ENCODE assay signal across 29 cellular contexts in genomic region chr5:159817262-159818029, GRCh38.
DNase-seq lines count a peak whose midpoint lies in the region; ATAC-seq and TF ChIP-seq lines count a peak whose summit lies in the region.
"Had no signal": no experiment of that assay in that cellular context is flagged by ENCODE, and none has a peak within 500 bp of the region (broad histone marks: within the 10 kb centered on the region; RNA-seq: fewer than 3 reads in every experiment).

No MANE protein-coding gene starts in this region.

- no peak overlapping the region for H2AFZ ChIP-seq in mammary epithelial cell (ENCODE audit: low read depth, low read length)
- H2AFZ ChIP-seq: neural progenitor cell had no signal

- no peaks in the 10 kb centered on the region for H3K79me2 ChIP-seq in mammary epithelial cell (ENCODE audit: insufficient read depth, low read length)

- H3K9me3 ChIP-seq in breast epithelium (no peaks in the 10 kb centered on the region), mammary epithelial cell (replicated peaks; ENCODE audit: insufficient read depth, low read length) (no peaks in the 10 kb centered on the region)
- H3K9me3 ChIP-seq: ascending aorta, testis, uterus had no signal

- H3K9me3 Mint-ChIP-seq in MCF 10A (ENCODE audit: unreplicated experiment): no peaks in the 10 kb centered on the region
- no peaks in the 10 kb centered on the region for H3K9me3 Mint-ChIP-seq in activated CD8-positive, alpha-beta T cell treated with anti-CD3 and anti-CD28 coated beads, Interleukin-2, amount 10 ng/mL, durations not matched to agents 7 days and 5 days (ENCODE audit: insufficient read depth)
- peaks cover under 1% of the 10 kb centered on the region for H3K9me3 Mint-ChIP-seq in stimulated activated effector memory CD8-positive, alpha-beta T cell treated with anti-CD3 and anti-CD28 coated beads, Interleukin-12 subunit alpha, Interleukin-12 subunit beta, amount 100 ng/mL, for 72 hours
- H3K9me3 Mint-ChIP-seq: GM23338, neural progenitor cell had no signal

- H4K20me1 ChIP-seq in mammary epithelial cell (ENCODE audit: insufficient read depth, low read length): no peaks in the 10 kb centered on the region

- POLR2A ChIA-PET in MCF 10A (lab: Yijun Ruan, JAX): interaction anchor here (0.6 to 1.4 kb wide), 6 partner anchors 9 to 236 kb away, joined by 3 to 9 read pairs (median 4); no protein-coding TSS in a partner anchor
- POLR2A ChIA-PET in activated CD8-positive, alpha-beta T cell treated with anti-CD3 and anti-CD28 coated beads, Interleukin-2, amount 10 ng/mL, durations not matched to agents 7 days and 5 days (lab: Charles Lee): no interaction called here

- no peaks in the 10 kb centered on the region for H3K27me3 ChIP-seq in breast epithelium
- H3K27me3 ChIP-seq in mammary epithelial cell (ENCODE audit: insufficient read depth, low read length): no peaks in the 10 kb centered on the region
- H3K27me3 ChIP-seq: ascending aorta, neural progenitor cell, testis, uterus had no signal

- no peaks in the 10 kb centered on the region for H3K27me3 Mint-ChIP-seq in MCF 10A (ENCODE audit: insufficient read depth, unreplicated experiment)
- no peaks in the 10 kb centered on the region for H3K27me3 Mint-ChIP-seq in activated CD8-positive, alpha-beta T cell treated with anti-CD3 and anti-CD28 coated beads, Interleukin-2, amount 10 ng/mL, durations not matched to agents 7 days and 5 days (ENCODE audit: low read depth)
- H3K27me3 Mint-ChIP-seq: activated naive CD8-positive, alpha-beta T cell treated with anti-CD3 and anti-CD28 coated beads for 36 hours; memory B cell had no signal

- ATAC-seq in activated CD8-positive, alpha-beta T cell treated with anti-CD3 and anti-CD28 coated beads, Interleukin-2, amount 10 ng/mL, durations not matched to agents 7 days and 5 days: no peak
- no peak for ATAC-seq in GM18909 (IDR thresholded peaks at IDR 0.05; ENCODE audit: poor library complexity, unreplicated experiment)
- ATAC-seq in stimulated activated effector memory CD8-positive, alpha-beta T cell treated with anti-CD3 and anti-CD28 coated beads, Interleukin-12 subunit alpha, Interleukin-12 subunit beta, amount 100 ng/mL, for 72 hours: no peak
- ATAC-seq: GM12878, GM23338, left cardiac atrium had no signal

- no peak overlapping the region for H3K4me3 ChIP-seq in breast epithelium
- H3K4me3 ChIP-seq in mammary epithelial cell (replicated peaks in 1 of 3; ENCODE audit: insufficient read depth in 1 of 3, low read depth in 2 of 3, low read length in 3 of 3): no peak overlapping the region
- H3K4me3 ChIP-seq: ascending aorta, GM12878, GM23338, neural progenitor cell, testis, uterus had no signal

- WGBS in mammary epithelial cell (ENCODE audit: low coverage, missing lambda C conversion rate): 35% methylated on average over 5 of the region's 5 CpGs

- DNase-seq in MCF 10A (ENCODE audit: unreplicated experiment) (peak; percentile 47), breast epithelium (ENCODE audit: low spot score in 2 of 2) (no peak), mammary epithelial cell (peak; percentile 76), kidney glomerular epithelial cell (lab: John Stamatoyannopoulos, UW) (peak; percentile 21), iPS-NIHi7 (ENCODE audit: extremely low spot score) (no peak)
- no peak for DNase-seq in activated CD8-positive, alpha-beta T cell treated with anti-CD3 and anti-CD28 coated beads, Interleukin-2, amount 10 ng/mL, durations not matched to agents 7 days and 5 days
- DNase-seq in stimulated activated effector memory CD8-positive, alpha-beta T cell treated with anti-CD3 and anti-CD28 coated beads, Interleukin-12 subunit alpha, Interleukin-12 subunit beta, amount 100 ng/mL, for 72 hours (ENCODE audit: low spot score in 2 of 2): no peak
- DNase-seq: 8988T; activated effector memory CD4-positive, alpha-beta T cell treated with Interleukin-2 at 50 U/mL for 16 hours; activated naive CD8-positive, alpha-beta T cell treated with anti-CD3 and anti-CD28 coated beads for 36 hours; activated T-cell treated with anti-CD3 and anti-CD28 coated beads for 4 hours; CD4-positive, alpha-beta memory T cell; cerebellar nuclear complex; EL; glutamatergic neuron; Karpas-422; left cardiac atrium; NCI-H1694 treated with DMSO at 0.1 percent for 48 hours; NCI-H69; stimulated activated naive CD4-positive, alpha-beta T cell treated with Interleukin-2 at 50 U/mL for 16 hours; testis; uterus had no signal

- intact Hi-C loops in MCF 10A (cut with micrococcal nuclease) (no loop called here), breast epithelium (cut with DNase I; ENCODE audit: low total_unique reads) (no loop called here), mammary epithelial cell (cut with micrococcal nuclease) (loop anchor here (10.0 kb wide), 1 partner anchor 303 kb away; no protein-coding TSS in a partner anchor)

- dilution Hi-C loops in mammary epithelial cell (cut with HindIII; ENCODE audit: low sequenced_read_pairs): no loop called here

- peaks cover 40% of the 10 kb centered on the region for H3K4me1 Mint-ChIP-seq in MCF 10A (ENCODE audit: insufficient read depth, unreplicated experiment)
- H3K4me1 Mint-ChIP-seq in activated CD8-positive, alpha-beta T cell treated with anti-CD3 and anti-CD28 coated beads, Interleukin-2, amount 10 ng/mL, durations not matched to agents 7 days and 5 days (ENCODE audit: low read depth): no peaks in the 10 kb centered on the region
- H3K4me1 Mint-ChIP-seq in stimulated activated effector memory CD8-positive, alpha-beta T cell treated with anti-CD3 and anti-CD28 coated beads, Interleukin-12 subunit alpha, Interleukin-12 subunit beta, amount 100 ng/mL, for 72 hours: no peaks in the 10 kb centered on the region

- H3K36me3 Mint-ChIP-seq in MCF 10A (ENCODE audit: insufficient read depth, unreplicated experiment): no peaks in the 10 kb centered on the region
- H3K36me3 Mint-ChIP-seq in activated CD8-positive, alpha-beta T cell treated with anti-CD3 and anti-CD28 coated beads, Interleukin-2, amount 10 ng/mL, durations not matched to agents 7 days and 5 days (ENCODE audit: low read depth): no peaks in the 10 kb centered on the region
- no peaks in the 10 kb centered on the region for H3K36me3 Mint-ChIP-seq in stimulated activated effector memory CD8-positive, alpha-beta T cell treated with anti-CD3 and anti-CD28 coated beads, Interleukin-12 subunit alpha, Interleukin-12 subunit beta, amount 100 ng/mL, for 72 hours
- H3K36me3 Mint-ChIP-seq: activated naive CD8-positive, alpha-beta T cell treated with anti-CD3 and anti-CD28 coated beads for 36 hours; neural progenitor cell had no signal

- TF ChIP-seq POLR2A in breast epithelium (IDR thresholded peaks at IDR 0.05): no peak

- peak overlapping the region; percentile 68 for H3K27ac Mint-ChIP-seq in MCF 10A (ENCODE audit: low read depth, unreplicated experiment)
- no peak overlapping the region for H3K27ac Mint-ChIP-seq in activated CD8-positive, alpha-beta T cell treated with anti-CD3 and anti-CD28 coated beads, Interleukin-2, amount 10 ng/mL, durations not matched to agents 7 days and 5 days
- H3K27ac Mint-ChIP-seq in stimulated activated effector memory CD8-positive, alpha-beta T cell treated with anti-CD3 and anti-CD28 coated beads, Interleukin-12 subunit alpha, Interleukin-12 subunit beta, amount 100 ng/mL, for 72 hours: no peak overlapping the region
- H3K27ac Mint-ChIP-seq: activated naive CD8-positive, alpha-beta T cell treated with anti-CD3 and anti-CD28 coated beads for 36 hours; CD4-positive, alpha-beta memory T cell; GM23338; memory B cell; neural progenitor cell had no signal

- in situ Hi-C loops in mammary epithelial cell (cut with MboI; ENCODE audit: low sequenced_read_pairs in 2 of 2): no loop called here

- CTCF ChIA-PET in MCF 10A (lab: Yijun Ruan, JAX): interaction anchor here (0.5 to 2.4 kb wide), 9 partner anchors 37 to 573 kb away, joined by 3 to 6 read pairs (median 3); no protein-coding TSS in a partner anchor
- CTCF ChIA-PET in mammary epithelial cell (lab: Charles Lee; ENCODE audit: low non-redundant PET): interaction anchor here (0.7 kb wide), 1 partner anchor 32 kb away, joined by 3 read pairs; no protein-coding TSS in a partner anchor
- CTCF ChIA-PET in activated CD8-positive, alpha-beta T cell treated with anti-CD3 and anti-CD28 coated beads, Interleukin-2, amount 10 ng/mL, durations not matched to agents 7 days and 5 days (lab: Charles Lee): no interaction called here

- TF ChIP-seq CTCF in MCF 10A (IDR thresholded peaks at IDR 0.05; ENCODE audit: unreplicated experiment) (no peak), breast epithelium (IDR thresholded peaks at IDR 0.05) (no peak), mammary epithelial cell (conservative IDR thresholded peaks at IDR 0.05 in 1 of 2, IDR thresholded peaks at IDR 0.05 in 1 of 2; ENCODE audit: extremely low read depth in 1 of 2, insufficient read depth in 1 of 2, low read depth in 1 of 2, low read length in 2 of 2) (no peak)

- no peak overlapping the region for H3K9ac ChIP-seq in mammary epithelial cell (ENCODE audit: insufficient read depth, low read length)
- H3K9ac ChIP-seq: neural progenitor cell had no signal

- BruUV-seq in MCF 10A (replicated peaks; lab: Mats Ljungman, UMichigan) (no TSS peak), mammary epithelial cell (replicated peaks; lab: Mats Ljungman, UMichigan) (no TSS peak)

- no peak overlapping the region for H3K4me3 Mint-ChIP-seq in MCF 10A (ENCODE audit: unreplicated experiment)
- no peak overlapping the region for H3K4me3 Mint-ChIP-seq in activated CD8-positive, alpha-beta T cell treated with anti-CD3 and anti-CD28 coated beads, Interleukin-2, amount 10 ng/mL, durations not matched to agents 7 days and 5 days
- no peak overlapping the region for H3K4me3 Mint-ChIP-seq in stimulated activated effector memory CD8-positive, alpha-beta T cell treated with anti-CD3 and anti-CD28 coated beads, Interleukin-12 subunit alpha, Interleukin-12 subunit beta, amount 100 ng/mL, for 72 hours
- H3K4me3 Mint-ChIP-seq: activated naive CD8-positive, alpha-beta T cell treated with anti-CD3 and anti-CD28 coated beads for 36 hours; CD4-positive, alpha-beta memory T cell; GM23338; memory B cell; neural progenitor cell had no signal

- H3K4me1 ChIP-seq in breast epithelium (no peaks in the 10 kb centered on the region), mammary epithelial cell (ENCODE audit: insufficient read depth, low read length) (peaks cover 25% of the 10 kb centered on the region)
- H3K4me1 ChIP-seq: uterus had no signal

- H3K36me3 ChIP-seq in breast epithelium: no peaks in the 10 kb centered on the region
- no peaks in the 10 kb centered on the region for H3K36me3 ChIP-seq in mammary epithelial cell (ENCODE audit: insufficient read depth, low read length)
- H3K36me3 ChIP-seq: ascending aorta, neural progenitor cell, uterus had no signal

- peak overlapping the region; percentile 6 for H3K4me2 ChIP-seq in mammary epithelial cell (ENCODE audit: insufficient read depth, low read depth, low read length)
- H3K4me2 ChIP-seq: GM23338, neural progenitor cell had no signal

- H3K27ac ChIP-seq in breast epithelium (no peak overlapping the region), mammary epithelial cell (ENCODE audit: insufficient read depth, low read depth, low read length) (peak overlapping the region; percentile 33)
- H3K27ac ChIP-seq: HL-60, neural progenitor cell, testis had no signal

Comparison
In these comparisons a context has a peak if more than half of its experiments do, and no peak if none do; other contexts are left out.
1. DNase-seq: peak in MCF 10A (single experiment), mammary epithelial cell (single experiment) and kidney glomerular epithelial cell (single experiment); none in breast epithelium (0 of 2), activated CD8-positive, alpha-beta T cell treated with anti-CD3 and anti-CD28 coated beads, Interleukin-2, amount 10 ng/mL, durations not matched to agents 7 days and 5 days (single experiment), stimulated activated effector memory CD8-positive, alpha-beta T cell treated with anti-CD3 and anti-CD28 coated beads, Interleukin-12 subunit alpha, Interleukin-12 subunit beta, amount 100 ng/mL, for 72 hours (0 of 2) and iPS-NIHi7 (single experiment).